In the genomic region with DNA sequence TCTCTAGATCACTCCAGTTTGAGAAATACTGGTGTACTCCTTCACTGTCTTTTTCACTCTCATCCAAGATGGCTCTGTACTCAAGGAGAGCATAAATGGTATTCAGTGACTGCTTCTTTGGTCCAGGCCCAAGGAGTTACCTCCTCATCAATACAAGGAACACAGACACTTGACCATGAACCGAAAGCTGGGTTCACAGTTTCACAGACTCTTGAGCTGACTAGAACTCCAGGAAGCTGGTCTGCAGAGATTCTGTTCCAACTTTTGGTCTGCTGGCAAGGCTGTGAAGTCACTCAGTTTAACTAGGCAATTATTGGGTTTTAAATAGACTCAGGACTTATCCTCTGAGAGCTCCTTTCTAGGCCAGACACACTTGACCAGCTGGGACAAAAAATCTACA, we compare ENCODE assay signal across 21 cellular contexts. TPM values are rescaled to one million over a fixed set of nuclear protein-coding genes. Genes with fewer than 3 reads are reported as not detected.
DNase-seq lines count a peak whose midpoint lies in the region; ATAC-seq and TF ChIP-seq lines count a peak whose summit lies in the region.
"Had no signal": no experiment of that assay in that cellular context is flagged by ENCODE, and none has a peak within 500 bp of the region (broad histone marks: within the 10 kb centered on the region; RNA-seq: fewer than 3 reads in every experiment).

No MANE protein-coding gene starts in this region.

- H3K36me3 Mint-ChIP-seq in natural killer cell treated with Interleukin-12 subunit alpha and Interleukin-12 subunit beta and Interleukin-15 and Interleukin-18, amount 100 ng/mL, for 72 hours = no peaks in the 10 kb centered on the region
- no peaks in the 10 kb centered on the region for H3K36me3 Mint-ChIP-seq in natural killer cell
- H3K36me3 Mint-ChIP-seq: CD14-positive monocyte; CD4-positive, alpha-beta memory T cell had no signal

- intact Hi-C loops in natural killer cell (cut with micrococcal nuclease) = no loop called here

- H3K4me1 ChIP-seq in rectal smooth muscle tissue (ENCODE audit: control insufficient read depth, insufficient read depth, low read length) (peaks cover 23% of the 10 kb centered on the region), skeletal muscle tissue (ENCODE audit: control insufficient read depth in 3 of 3, insufficient read depth in 3 of 3, low read length in 3 of 3) (peaks cover 20 to 36% (median 36%) of the 10 kb centered on the region in 3 donors)
- H3K4me1 ChIP-seq: A549, BLaER1 had no signal

- H3K4me3 ChIP-seq in rectal smooth muscle tissue (ENCODE audit: low read length) (no peak overlapping the region), skeletal muscle tissue (ENCODE audit: low read length in 3 of 3) (no peak overlapping the region)
- H3K4me3 ChIP-seq: A549, BLaER1 had no signal

- peaks cover 11 to 12% of the 10 kb centered on the region in 2 donors for H3K27me3 Mint-ChIP-seq in natural killer cell treated with Interleukin-12 subunit alpha and Interleukin-12 subunit beta and Interleukin-15 and Interleukin-18, amount 100 ng/mL, for 72 hours
- H3K27me3 Mint-ChIP-seq in natural killer cell (ENCODE audit: low read depth in 2 of 2) = peaks cover 0 to 11% of the 10 kb centered on the region in 2 donors

- DNase-seq in natural killer cell treated with Interleukin-12 subunit alpha and Interleukin-12 subunit beta and Interleukin-15 and Interleukin-18, amount 100 ng/mL, for 72 hours (ENCODE audit: low spot score) = peak; percentile 23
- no peak for DNase-seq in natural killer cell
- DNase-seq in RKO (ENCODE audit: low spot score) = no peak
- DNase-seq in Ammon's horn (ENCODE audit: low spot score) = no peak
- DNase-seq: AML-193; CD4-positive, alpha-beta memory T cell; DMS153; DMS79; GDM1; GOT3; H7; HFFc6 had no signal

- H3K4me1 Mint-ChIP-seq in natural killer cell treated with Interleukin-12 subunit alpha and Interleukin-12 subunit beta and Interleukin-15 and Interleukin-18, amount 100 ng/mL, for 72 hours (ENCODE audit: low read depth in 2 of 2) = no peaks in the 10 kb centered on the region
- H3K4me1 Mint-ChIP-seq in natural killer cell = no peaks in the 10 kb centered on the region
- H3K4me1 Mint-ChIP-seq: CD14-positive monocyte; CD4-positive, alpha-beta memory T cell had no signal

- no peak overlapping the region for H3K27ac Mint-ChIP-seq in natural killer cell treated with Interleukin-12 subunit alpha and Interleukin-12 subunit beta and Interleukin-15 and Interleukin-18, amount 100 ng/mL, for 72 hours
- H3K27ac Mint-ChIP-seq in natural killer cell = no peak overlapping the region
- H3K27ac Mint-ChIP-seq: CD14-positive monocyte; CD4-positive, alpha-beta memory T cell; HFFc6 had no signal

- TF ChIP-seq CTCF in natural killer cell (IDR thresholded peaks at IDR 0.05) = no peak

- no peaks in the 10 kb centered on the region for H3K9me3 ChIP-seq in skeletal muscle tissue (ENCODE audit: control insufficient read depth in 3 of 3, low read length in 3 of 3)
- H3K9me3 ChIP-seq: A549, BLaER1 had no signal

- no peak for ATAC-seq in natural killer cell treated with Interleukin-12 subunit alpha and Interleukin-12 subunit beta and Interleukin-15 and Interleukin-18, amount 100 ng/mL, for 72 hours
- ATAC-seq in natural killer cell = no peak
- ATAC-seq in HG03342 (IDR thresholded peaks at IDR 0.05; ENCODE audit: unreplicated experiment) = no peak
- no peak for ATAC-seq in GM19397 (IDR thresholded peaks at IDR 0.05; ENCODE audit: unreplicated experiment)
- ATAC-seq: A549, HCT116 had no signal

- no peaks in the 10 kb centered on the region for H3K36me3 ChIP-seq in rectal smooth muscle tissue (ENCODE audit: control insufficient read depth, insufficient read depth, low read length)
- no peaks in the 10 kb centered on the region for H3K36me3 ChIP-seq in skeletal muscle tissue (ENCODE audit: control insufficient read depth in 3 of 3, insufficient read depth in 3 of 3, low read length in 3 of 3)
- H3K36me3 ChIP-seq: BLaER1 had no signal

- H3K9me3 Mint-ChIP-seq in natural killer cell treated with Interleukin-12 subunit alpha and Interleukin-12 subunit beta and Interleukin-15 and Interleukin-18, amount 100 ng/mL, for 72 hours = no peaks in the 10 kb centered on the region
- H3K9me3 Mint-ChIP-seq in natural killer cell = no peaks in the 10 kb centered on the region
- H3K9me3 Mint-ChIP-seq: CD14-positive monocyte; CD4-positive, alpha-beta memory T cell; HFFc6 had no signal

- H3K4me3 Mint-ChIP-seq in natural killer cell treated with Interleukin-12 subunit alpha and Interleukin-12 subunit beta and Interleukin-15 and Interleukin-18, amount 100 ng/mL, for 72 hours = no peak overlapping the region
- no peak overlapping the region for H3K4me3 Mint-ChIP-seq in natural killer cell
- H3K4me3 Mint-ChIP-seq: CD14-positive monocyte; CD4-positive, alpha-beta memory T cell; HFFc6 had no signal

- H3K27me3 ChIP-seq in rectal smooth muscle tissue (ENCODE audit: control insufficient read depth, insufficient read depth, low read length) (no peaks in the 10 kb centered on the region), skeletal muscle tissue (ENCODE audit: control insufficient read depth in 3 of 3, insufficient read depth in 3 of 3, low read length in 3 of 3) (no peaks in the 10 kb centered on the region)
- H3K27me3 ChIP-seq: BLaER1 had no signal

- H3K27ac ChIP-seq in rectal smooth muscle tissue (ENCODE audit: low read depth, low read length) (peak overlapping the region; percentile 19), skeletal muscle tissue (ENCODE audit: low read depth, low read length) (peak overlapping the region; percentile 15)
- H3K27ac ChIP-seq: 22Rv1, A549, BLaER1 had no signal

- H3K9ac ChIP-seq in rectal smooth muscle tissue (ENCODE audit: low read length) (no peak overlapping the region), skeletal muscle tissue (ENCODE audit: low read depth in 1 of 3, low read length in 3 of 3) (no peak overlapping the region)
- H3K9ac ChIP-seq: BLaER1 had no signal

RNA-seq across cellular contexts. Expression of gene IGFBP5, which starts 7.4 kb away (rescaled TPM):
- total RNA-seq in natural killer cell treated with Interleukin-12 subunit alpha and Interleukin-12 subunit beta and Interleukin-15 and Interleukin-18, amount 100 ng/mL, for 72 hours = under 1 TPM in 1 of 2 donors, not detected in 1; 0.08 TPM
- total RNA-seq in natural killer cell (not detected), skeletal muscle tissue (260 TPM)

Comparison
In these comparisons a context has a peak if more than half of its experiments do, and no peak if none do; other contexts are left out.
1. RNA of gene IGFBP5, which starts 7.4 kb away (total RNA-seq): 260 TPM in skeletal muscle tissue (single experiment); 0.08 TPM in natural killer cell treated with Interleukin-12 subunit alpha and Interleukin-12 subunit beta and Interleukin-15 and Interleukin-18, amount 100 ng/mL, for 72 hours and not detected in natural killer cell; every median in the first group is over 100 times any median in the second.